18 cellular contexts compared by ENCODE assay signal in genomic region chr9:112158629-112159228, GRCh38.
"Had no signal": no experiment of that assay in that cellular context is flagged by ENCODE, and none has a peak within 500 bp of the region (broad histone marks: within the 10 kb centered on the region; RNA-seq: fewer than 3 reads in every experiment).

No MANE protein-coding gene starts in this region.

- H3K27me3 ChIP-seq: adrenal gland, hepatocyte, tibial artery had no signal

- H3K27ac ChIP-seq: adrenal gland, hepatocyte, tibial artery had no signal

- H3K4me1 ChIP-seq: tibial artery had no signal

- H3K9me3 ChIP-seq: adrenal gland, tibial artery had no signal

- H2AFZ ChIP-seq: hepatocyte had no signal

- H3K4me2 ChIP-seq: hepatocyte had no signal

- H3K36me3 ChIP-seq: adrenal gland, tibial artery had no signal

- H3K4me3 ChIP-seq: adrenal gland, hepatocyte, tibial artery had no signal

- FAIRE-seq: astrocyte, bronchial epithelial cell, urothelium cell line had no signal

- ATAC-seq: esophagus mucosa had no signal

- DNase-seq: activated B cell treated with CpG ODN at 0.5 μM for 24 hours; activated CD4-positive, alpha-beta memory T cell treated with anti-CD3 and anti-CD28 coated beads for 36 hours; activated CD4-positive, alpha-beta T cell treated with anti-CD3 and anti-CD28 coated beads for 4 hours; activated gamma-delta T cell treated with Interleukin-2 at 50 U/mL for 16 hours; activated T-cell treated with anti-CD3 and anti-CD28 coated beads for 4 hours; adrenal gland; effector CD8-positive, alpha-beta T cell; left cardiac atrium; occipital lobe; posterior cingulate gyrus; stimulated activated CD4-positive, alpha-beta T cell treated with anti-CD3 and anti-CD28 coated beads, Interleukin-2, amount 100 ng/mL, for 24 hours; stimulated activated naive CD4-positive, alpha-beta T cell treated with Interleukin-2 at 50 U/mL for 16 hours; tibial artery had no signal
